In the genomic region with DNA sequence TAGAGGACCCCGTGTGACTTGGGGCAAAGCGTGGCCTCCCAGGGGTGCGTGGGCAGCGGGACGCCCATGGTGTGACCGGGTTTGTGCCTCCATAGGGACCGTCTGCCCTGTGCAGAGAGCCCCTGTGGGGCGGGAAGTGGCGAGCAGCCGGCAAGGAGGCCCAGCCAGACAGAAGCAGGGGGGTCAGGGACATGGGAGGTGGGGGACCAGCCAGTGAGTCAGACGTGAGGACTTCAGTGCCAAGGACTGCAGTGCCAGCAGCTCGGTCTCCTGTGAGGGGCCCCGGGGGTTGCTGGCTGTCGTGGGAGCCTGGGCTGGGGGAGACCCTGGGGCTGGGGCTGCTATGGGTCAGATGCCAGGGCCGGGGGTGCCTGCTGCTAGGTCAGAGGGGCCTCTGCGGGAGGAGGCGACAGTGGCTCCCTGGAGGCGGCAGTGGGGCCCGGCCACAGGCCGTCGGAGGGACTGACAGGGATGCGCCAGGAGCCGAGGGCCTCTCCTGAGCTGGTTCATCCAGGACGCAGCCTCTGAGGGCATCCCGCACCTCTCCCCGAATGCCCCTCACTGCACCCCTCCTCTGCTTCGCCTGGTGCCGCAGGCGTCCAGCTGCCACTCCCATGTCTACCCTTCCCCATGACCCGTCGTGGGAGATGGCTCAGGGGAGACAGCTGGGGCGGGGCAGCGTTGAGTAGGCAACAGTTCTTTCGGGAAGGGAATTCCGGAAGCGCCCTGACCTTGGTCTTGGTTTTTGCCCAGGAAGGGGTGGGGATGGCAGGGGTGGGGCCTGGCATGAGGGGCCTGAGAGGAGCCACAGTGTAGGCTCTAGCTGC, we compare ENCODE assay signal across 8 cellular contexts.
A peak's percentile ranks its signal among the peaks of the same experiment; 100 is the strongest.
DNase-seq lines count a peak whose midpoint lies in the region; ATAC-seq and TF ChIP-seq lines count a peak whose summit lies in the region.

No MANE protein-coding gene starts in this region.

- ATAC-seq in thoracic aorta (ENCODE audit: insufficient number of reproducible peaks, low FRiP score, low read depth) = peak; percentile 38
- ATAC-seq in HG02678 (IDR thresholded peaks at IDR 0.05; ENCODE audit: unreplicated experiment) = no peak

- TF ChIP-seq CTCF in thoracic aorta (IDR thresholded peaks at IDR 0.05) = no peak

- H3K9ac ChIP-seq in iPS-15b (ENCODE audit: low read depth, low read length) = peak overlapping the region; percentile 37

- H3K4me1 ChIP-seq in iPS-15b (ENCODE audit: control insufficient read depth, insufficient read depth, low read length) = peaks cover 2% of the 10 kb centered on the region
- peaks cover 29 to 41% of the 10 kb centered on the region in 2 donors for H3K4me1 ChIP-seq in thoracic aorta (ENCODE audit: control insufficient read depth in 1 of 2, low read depth in 2 of 2)

- DNase-seq in DMS 273 (lab: John Stamatoyannopoulos, UW; ENCODE audit: unreplicated experiment) (peak; percentile 44), DMS 273 treated with DMSO at 0.1 percent for 48 hours (lab: John Stamatoyannopoulos, UW) (no peak), astrocyte of the hippocampus (ENCODE audit: low read depth, low spot score) (peak; percentile 93), thoracic aorta (ENCODE audit: low spot score) (peak; percentile 35), NCI-H1417 (lab: John Stamatoyannopoulos, UW) (no peak)
- DNase-seq in central memory CD4-positive, alpha-beta T cell = no peak

- H3K9me3 ChIP-seq in iPS-15b (ENCODE audit: control insufficient read depth, insufficient read depth, low read length) (no peaks in the 10 kb centered on the region), thoracic aorta (no peaks in the 10 kb centered on the region)

- H3K36me3 ChIP-seq in iPS-15b (ENCODE audit: control insufficient read depth, insufficient read depth, low read length) (peaks cover 20% of the 10 kb centered on the region), thoracic aorta (peaks cover 19% of the 10 kb centered on the region)

- no peaks in the 10 kb centered on the region for H3K27me3 ChIP-seq in iPS-15b (ENCODE audit: control insufficient read depth, insufficient read depth, low read length)
- no peaks in the 10 kb centered on the region for H3K27me3 ChIP-seq in thoracic aorta (replicated peaks; ENCODE audit: insufficient read depth)

- H3K4me3 ChIP-seq in iPS-15b (ENCODE audit: low read depth, low read length) (no peak overlapping the region), thoracic aorta (peak overlapping the region; percentile 59)

- H3K27ac ChIP-seq in thoracic aorta = peak overlapping the region; percentile 39 to 43

Comparison
In these comparisons a context has a peak if more than half of its experiments do, and no peak if none do; other contexts are left out.
1. DNase-seq: peak in DMS 273 (single experiment), astrocyte of the hippocampus (single experiment) and thoracic aorta (single experiment); none in DMS 273 treated with DMSO at 0.1 percent for 48 hours (single experiment), NCI-H1417 (0 of 3) and central memory CD4-positive, alpha-beta T cell (single experiment).